Comparison of ENCODE assay signal across 14 cellular contexts in the genomic region with DNA sequence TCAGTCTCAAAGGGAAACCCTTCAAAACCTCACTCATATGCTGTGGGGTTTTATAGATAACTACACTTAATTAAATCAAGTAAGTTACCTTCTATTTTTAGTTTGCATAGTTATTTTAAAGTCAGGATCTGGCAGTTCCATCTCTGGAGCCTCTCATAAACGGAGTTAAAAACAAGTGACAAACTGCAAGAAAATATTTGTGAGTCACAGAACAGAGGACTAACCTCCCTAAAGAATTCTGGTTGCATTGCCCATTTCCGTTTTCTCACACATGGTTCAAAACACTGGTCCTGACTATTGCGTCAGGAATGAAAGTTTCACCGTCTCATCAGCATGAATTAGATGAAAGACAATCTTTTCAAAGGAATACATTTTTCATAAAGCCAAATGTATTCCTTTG. TPM values are rescaled to one million over a fixed set of nuclear protein-coding genes. Genes with fewer than 3 reads are reported as not detected.
DNase-seq lines count a peak whose midpoint lies in the region; ATAC-seq, FAIRE-seq and TF ChIP-seq lines count a peak whose summit lies in the region.
"Had no signal": no experiment of that assay in that cellular context is flagged by ENCODE, and none has a peak within 500 bp of the region (broad histone marks: within the 10 kb centered on the region; RNA-seq: fewer than 3 reads in every experiment).

No MANE protein-coding gene starts in this region.

- H3K4me1 Mint-ChIP-seq in osteocyte (ENCODE audit: unreplicated experiment): peaks cover 27% of the 10 kb centered on the region
- H3K4me1 Mint-ChIP-seq: naive B cell had no signal

- no peaks in the 10 kb centered on the region for H3K36me3 Mint-ChIP-seq in osteocyte (ENCODE audit: unreplicated experiment)
- H3K36me3 Mint-ChIP-seq: naive B cell had no signal

- no peaks in the 10 kb centered on the region for H3K9me3 Mint-ChIP-seq in osteocyte (ENCODE audit: unreplicated experiment)
- H3K9me3 Mint-ChIP-seq: endodermal cell, naive B cell had no signal

- H3K27me3 Mint-ChIP-seq in osteocyte (ENCODE audit: unreplicated experiment): no peaks in the 10 kb centered on the region

- FAIRE-seq in GM19239 (lab: Jason Lieb, UNC): no peak

- ATAC-seq in GM21619 (IDR thresholded peaks at IDR 0.05; ENCODE audit: unreplicated experiment): no peak
- ATAC-seq: activated CD8-positive, alpha-beta T cell treated with anti-CD3 and anti-CD28 coated beads, Interleukin-2, amount 10 ng/mL, durations not matched to agents 7 days and 5 days had no signal

- peak overlapping the region; percentile 28 for H3K27ac Mint-ChIP-seq in osteocyte (ENCODE audit: unreplicated experiment)
- H3K27ac Mint-ChIP-seq: activated CD8-positive, alpha-beta T cell treated with anti-CD3 and anti-CD28 coated beads, Interleukin-2, amount 10 ng/mL, durations not matched to agents 7 days and 5 days; endodermal cell; naive B cell had no signal

- peak; percentile 95 for DNase-seq in EL
- peak; percentile 49 for DNase-seq in NOMO-1 treated with DMSO at 0.1 percent for 48 hours (lab: John Stamatoyannopoulos, UW; ENCODE audit: unreplicated experiment)
- peak; percentile 89 for DNase-seq in dedifferentiated amniotic fluid mesenchymal stem cell (ENCODE audit: extremely low spot score)
- no peak for DNase-seq in osteocyte (ENCODE audit: extremely low spot score, unreplicated experiment)
- DNase-seq in GM19239 (ENCODE audit: insufficient read length, low spot score): no peak
- DNase-seq in stimulated activated CD4-positive, alpha-beta T cell treated with anti-CD3 and anti-CD28 coated beads, Interleukin-15, amount 100 ng/mL, for 24 hours: no peak
- no peak for DNase-seq in DMS53 treated with DMSO at 0.1 percent for 48 hours (lab: John Stamatoyannopoulos, UW; ENCODE audit: unreplicated experiment)
- DNase-seq: activated CD8-positive, alpha-beta T cell treated with anti-CD3 and anti-CD28 coated beads, Interleukin-2, amount 10 ng/mL, durations not matched to agents 7 days and 5 days; endodermal cell; naive B cell; NCI-H1417 treated with DMSO at 0.1 percent for 48 hours; spleen had no signal

- no peak for TF ChIP-seq CTCF in osteocyte (IDR thresholded peaks at IDR 0.05)

- H3K4me3 Mint-ChIP-seq in osteocyte (ENCODE audit: unreplicated experiment): no peak overlapping the region
- H3K4me3 Mint-ChIP-seq: activated CD8-positive, alpha-beta T cell treated with anti-CD3 and anti-CD28 coated beads, Interleukin-2, amount 10 ng/mL, durations not matched to agents 7 days and 5 days; endodermal cell; naive B cell had no signal

RNA-seq across cellular contexts. Expression of a gene that starts 10.6 kb away (rescaled TPM):
- total RNA-seq in osteocyte: not detected in 2 replicates
- total RNA-seq: activated CD8-positive, alpha-beta T cell treated with anti-CD3 and anti-CD28 coated beads, Interleukin-2, amount 10 ng/mL, durations not matched to agents 7 days and 5 days; endodermal cell; spleen; T-helper 2 cell treated with Interferon-gamma antibody and Interleukin-4, amounts not matched to agents 100 ng/mL and 5 ng/mL, for 36 hours had no signal

Comparison
In these comparisons a context has a peak if more than half of its experiments do, and no peak if none do; other contexts are left out.
1. DNase-seq: peak in EL (single experiment), NOMO-1 treated with DMSO at 0.1 percent for 48 hours (single experiment) and dedifferentiated amniotic fluid mesenchymal stem cell (single experiment); none in osteocyte (single experiment), GM19239 (single experiment), stimulated activated CD4-positive, alpha-beta T cell treated with anti-CD3 and anti-CD28 coated beads, Interleukin-15, amount 100 ng/mL, for 24 hours (single experiment) and DMS53 treated with DMSO at 0.1 percent for 48 hours (single experiment).